ENCODE assay signal across 7 cellular contexts in genomic region chr1:244375061-244375460, GRCh38.
"Had no signal": no experiment of that assay in that cellular context is flagged by ENCODE, and none has a peak within 500 bp of the region (broad histone marks: within the 10 kb centered on the region; RNA-seq: fewer than 3 reads in every experiment).

No MANE protein-coding gene starts in this region.

- DNase-seq: IMR-90, KBM-7, KG1 had no signal

- FAIRE-seq: HepG2, HTR-8/SVneo, K562 had no signal

- H3K27ac ChIP-seq: HL-60 had no signal

- H3K4me3 ChIP-seq: K562 had no signal
